15 cellular contexts compared by ENCODE assay signal in genomic region chr22:43288807-43289417, GRCh38. TPM values are rescaled to one million over a fixed set of nuclear protein-coding genes. Genes with fewer than 3 reads are reported as not detected.
DNase-seq lines count a peak whose midpoint lies in the region; ATAC-seq and TF ChIP-seq lines count a peak whose summit lies in the region.
"Had no signal": no experiment of that assay in that cellular context is flagged by ENCODE, and none has a peak within 500 bp of the region (broad histone marks: within the 10 kb centered on the region; RNA-seq: fewer than 3 reads in every experiment).

No MANE protein-coding gene starts in this region.

- no peak overlapping the region for H3K27ac ChIP-seq in CD8-positive, alpha-beta memory T cell (ENCODE audit: low read depth, low read length)
- H3K27ac ChIP-seq in OCI-LY3 (ENCODE audit: low read length) (no peak overlapping the region), gastroesophageal sphincter (peak overlapping the region in 3 of 4 donors; percentile 41 to 81 (median 81)), sigmoid colon (peak overlapping the region in 3 of 4 donors; percentile 4 to 77 (median 65)), brain microvascular endothelial cell (no peak overlapping the region), psoas muscle (no peak overlapping the region)

- peak overlapping the region in 4 of 7 donors; percentile 12 to 72 (median 48) for H3K4me3 Mint-ChIP-seq in CD8-positive, alpha-beta memory T cell
- H3K4me3 Mint-ChIP-seq: activated naive CD8-positive, alpha-beta T cell treated with anti-CD3 and anti-CD28 coated beads for 36 hours had no signal

- H3K9me3 ChIP-seq in CD8-positive, alpha-beta memory T cell (ENCODE audit: low read length), result no peaks in the 10 kb centered on the region
- H3K9me3 ChIP-seq in OCI-LY3 (ENCODE audit: insufficient read depth, low read length), result no peaks in the 10 kb centered on the region
- H3K9me3 ChIP-seq in gastroesophageal sphincter, result no peaks in the 10 kb centered on the region
- no peaks in the 10 kb centered on the region for H3K9me3 ChIP-seq in sigmoid colon
- no peaks in the 10 kb centered on the region for H3K9me3 ChIP-seq in psoas muscle

- in situ Hi-C loops in brain microvascular endothelial cell (cut with HindIII; ENCODE audit: low pct_ligation_motif_present, low sequenced_read_pairs), result no loop called here

- CTCF ChIA-PET in CD8-positive, alpha-beta memory T cell (lab: Charles Lee), result interaction anchor here (1.0 to 1.8 kb wide), 3 partner anchors 9 to 57 kb away, joined by 3 to 5 read pairs (median 4); no protein-coding TSS in a partner anchor

- H3K27me3 ChIP-seq in CD8-positive, alpha-beta memory T cell (ENCODE audit: insufficient read depth, low read length, poor library complexity, severe bottlenecking), result no peaks in the 10 kb centered on the region
- H3K27me3 ChIP-seq in OCI-LY3 (ENCODE audit: low read depth, low read length) (peaks cover 8% of the 10 kb centered on the region; the same call in 1 of the 2 replicates), gastroesophageal sphincter (no peaks in the 10 kb centered on the region), sigmoid colon (peaks cover 0 to 4% (median 0%) of the 10 kb centered on the region in 3 donors), brain microvascular endothelial cell (replicated peaks) (peaks cover 5% of the 10 kb centered on the region), psoas muscle (ENCODE audit: insufficient read depth in 3 of 3, low read length in 2 of 3) (peaks cover 0 to 37% (median 0%) of the 10 kb centered on the region in 3 donors)

- no peak for DNase-seq in CD8-positive, alpha-beta memory T cell
- DNase-seq in sigmoid colon (no peak), DMS114 treated with DMSO at 0.1 percent for 48 hours (lab: John Stamatoyannopoulos, UW; ENCODE audit: unreplicated experiment) (no peak), brain microvascular endothelial cell (no peak), psoas muscle (no peak)
- DNase-seq: activated naive CD8-positive, alpha-beta T cell treated with anti-CD3 and anti-CD28 coated beads for 36 hours; cortex of kidney; foreskin melanocyte; left cardiac atrium; NCI-H1048; NCI-H446; occipital lobe had no signal

- no peak for TF ChIP-seq EP300 in gastroesophageal sphincter (IDR thresholded peaks at IDR 0.05)
- TF ChIP-seq EP300 in sigmoid colon (IDR thresholded peaks at IDR 0.05), result no peak

- peaks cover 3 to 6% of the 10 kb centered on the region in 2 donors for H3K27me3 Mint-ChIP-seq in CD8-positive, alpha-beta memory T cell
- H3K27me3 Mint-ChIP-seq: activated naive CD8-positive, alpha-beta T cell treated with anti-CD3 and anti-CD28 coated beads for 36 hours had no signal

- ATAC-seq in gastroesophageal sphincter, result no peak
- no peak for ATAC-seq in psoas muscle
- no peak for ATAC-seq in GM18511 (IDR thresholded peaks at IDR 0.05; ENCODE audit: unreplicated experiment)

- H3K4me2 ChIP-seq in OCI-LY3 (ENCODE audit: low read length), result peak overlapping the region; percentile 34

- peaks cover 0 to 17% (median 11%) of the 10 kb centered on the region in 3 donors for H3K4me1 Mint-ChIP-seq in CD8-positive, alpha-beta memory T cell

- intact Hi-C loops in sigmoid colon (cut with DNase I), result no loop called here
- intact Hi-C loops in psoas muscle (cut with DNase I), result no loop called here

- TF ChIP-seq POLR2A in gastroesophageal sphincter (IDR thresholded peaks at IDR 0.05) (no peak), sigmoid colon (IDR thresholded peaks at IDR 0.05) (no peak)

- H4K20me1 ChIP-seq in OCI-LY3 (ENCODE audit: insufficient read depth, low read length), result no peaks in the 10 kb centered on the region

- H3K4me1 ChIP-seq in CD8-positive, alpha-beta memory T cell (ENCODE audit: insufficient read depth, low read length), result no peaks in the 10 kb centered on the region
- H3K4me1 ChIP-seq in OCI-LY3 (ENCODE audit: low read length) (no peaks in the 10 kb centered on the region), gastroesophageal sphincter (peaks cover 9 to 82% (median 47%) of the 10 kb centered on the region in 3 donors), sigmoid colon (peaks cover 0 to 45% (median 34%) of the 10 kb centered on the region in 4 donors), psoas muscle (no peaks in the 10 kb centered on the region)

- no peak overlapping the region for H3K4me3 ChIP-seq in CD8-positive, alpha-beta memory T cell (ENCODE audit: low read length)
- H3K4me3 ChIP-seq in OCI-LY3 (ENCODE audit: low read length), result no peak overlapping the region
- H3K4me3 ChIP-seq in gastroesophageal sphincter, result peak overlapping the region in 1 of 2 donors; percentile 18
- H3K4me3 ChIP-seq in sigmoid colon, result peak overlapping the region in 1 of 4 donors; percentile 19
- no peak overlapping the region for H3K4me3 ChIP-seq in brain microvascular endothelial cell (ENCODE audit: low read depth, low read length)
- H3K4me3 ChIP-seq in psoas muscle, result no peak overlapping the region

- peaks cover 0 to 2% (median 0%) of the 10 kb centered on the region in 3 donors for H3K36me3 Mint-ChIP-seq in CD8-positive, alpha-beta memory T cell
- H3K36me3 Mint-ChIP-seq: activated naive CD8-positive, alpha-beta T cell treated with anti-CD3 and anti-CD28 coated beads for 36 hours had no signal

- WGBS in gastroesophageal sphincter (ENCODE audit: low coverage in 1 of 2), 2 donors, result 40 to 62% methylated on average over 1 to 5 of the region's 12 CpGs
- 54 to 71% methylated on average over 12 of the region's 12 CpGs for WGBS in sigmoid colon, 2 donors
- WGBS in psoas muscle, 3 donors, result 78 to 83% (median 81%) methylated on average over 12 of the region's 12 CpGs

- no peaks in the 10 kb centered on the region for H3K79me2 ChIP-seq in OCI-LY3 (ENCODE audit: low read length)

- no peak overlapping the region for H3K9ac ChIP-seq in OCI-LY3 (ENCODE audit: low read length)

- H3K27ac Mint-ChIP-seq in CD8-positive, alpha-beta memory T cell, result peak overlapping the region in 4 of 8 donors; percentile 21 to 68 (median 51)
- H3K27ac Mint-ChIP-seq: activated naive CD8-positive, alpha-beta T cell treated with anti-CD3 and anti-CD28 coated beads for 36 hours had no signal

- H2AFZ ChIP-seq in OCI-LY3 (ENCODE audit: low read depth, low read length), result peak overlapping the region; percentile 64

- H3K9me3 Mint-ChIP-seq in CD8-positive, alpha-beta memory T cell, result no peaks in the 10 kb centered on the region
- H3K9me3 Mint-ChIP-seq: activated naive CD8-positive, alpha-beta T cell treated with anti-CD3 and anti-CD28 coated beads for 36 hours had no signal

- POLR2A ChIA-PET in CD8-positive, alpha-beta memory T cell (lab: Charles Lee), result interaction anchor here (0.6 kb wide), 1 partner anchor 1041 kb away, joined by 4 read pairs; no protein-coding TSS in a partner anchor

- TF ChIP-seq CTCF in OCI-LY3 (IDR thresholded peaks at IDR 0.05; ENCODE audit: low read depth, low read length), result no peak
- TF ChIP-seq CTCF in gastroesophageal sphincter (IDR thresholded peaks at IDR 0.05), result no peak
- TF ChIP-seq CTCF in sigmoid colon (IDR thresholded peaks at IDR 0.05), result no peak
- TF ChIP-seq CTCF in brain microvascular endothelial cell (IDR thresholded peaks at IDR 0.05; ENCODE audit: low read depth, low read length, missing control alignments), result no peak
- TF ChIP-seq CTCF in psoas muscle (IDR thresholded peaks at IDR 0.05), result no peak

- H3K36me3 ChIP-seq in CD8-positive, alpha-beta memory T cell (ENCODE audit: insufficient read depth, low read length), result no peaks in the 10 kb centered on the region
- H3K36me3 ChIP-seq in OCI-LY3 (replicated peaks; ENCODE audit: low read depth, low read length) (no peaks in the 10 kb centered on the region), gastroesophageal sphincter (peaks cover 0 to 26% of the 10 kb centered on the region in 2 donors), sigmoid colon (no peaks in the 10 kb centered on the region), brain microvascular endothelial cell (replicated peaks) (no peaks in the 10 kb centered on the region), psoas muscle (ENCODE audit: insufficient read depth in 1 of 2, low read depth in 1 of 2) (no peaks in the 10 kb centered on the region)

RNA-seq across cellular contexts. Expression of gene SCUBE1, which starts 54.3 kb away (rescaled TPM):
- total RNA-seq in CD8-positive, alpha-beta memory T cell, result under 1 TPM; 0.07 to 0.33 TPM
- not detected for polyA plus RNA-seq in CD8-positive, alpha-beta memory T cell
- 100 to 1,000 TPM in 2 of 4 donors, 10 to 100 TPM in 2; 37.3 to 107 (median 75.9) TPM for total RNA-seq in gastroesophageal sphincter
- total RNA-seq in sigmoid colon, result under 1 TPM; 0.33 to 0.81 (median 0.46) TPM
- polyA plus RNA-seq in sigmoid colon, result 1 to 10 TPM in 1 of 3 donors, under 1 TPM in 2; 0.23 to 1.1 (median 0.60) TPM
- total RNA-seq in psoas muscle, result under 1 TPM; 0.04 to 0.19 (median 0.09) TPM
- polyA plus RNA-seq in psoas muscle, result under 1 TPM; 0.06 to 0.09 (median 0.06) TPM

Comparison
In these comparisons a context has a peak if more than half of its experiments do, and no peak if none do; other contexts are left out.
1. H3K27ac ChIP-seq: peak in gastroesophageal sphincter (3 of 4) and sigmoid colon (3 of 4); none in CD8-positive, alpha-beta memory T cell (single experiment), OCI-LY3 (single experiment), brain microvascular endothelial cell (single experiment) and psoas muscle (single experiment).
2. RNA of gene SCUBE1, which starts 54.3 kb away (total RNA-seq): 37.3 to 107 TPM in gastroesophageal sphincter; 0.33 to 0.81 TPM in sigmoid colon, 0.07 to 0.33 TPM in CD8-positive, alpha-beta memory T cell and 0.04 to 0.19 TPM in psoas muscle; every median in the first group is over 10 times any median in the second.